ENCODE assay signal across 9 cellular contexts in the genomic region with DNA sequence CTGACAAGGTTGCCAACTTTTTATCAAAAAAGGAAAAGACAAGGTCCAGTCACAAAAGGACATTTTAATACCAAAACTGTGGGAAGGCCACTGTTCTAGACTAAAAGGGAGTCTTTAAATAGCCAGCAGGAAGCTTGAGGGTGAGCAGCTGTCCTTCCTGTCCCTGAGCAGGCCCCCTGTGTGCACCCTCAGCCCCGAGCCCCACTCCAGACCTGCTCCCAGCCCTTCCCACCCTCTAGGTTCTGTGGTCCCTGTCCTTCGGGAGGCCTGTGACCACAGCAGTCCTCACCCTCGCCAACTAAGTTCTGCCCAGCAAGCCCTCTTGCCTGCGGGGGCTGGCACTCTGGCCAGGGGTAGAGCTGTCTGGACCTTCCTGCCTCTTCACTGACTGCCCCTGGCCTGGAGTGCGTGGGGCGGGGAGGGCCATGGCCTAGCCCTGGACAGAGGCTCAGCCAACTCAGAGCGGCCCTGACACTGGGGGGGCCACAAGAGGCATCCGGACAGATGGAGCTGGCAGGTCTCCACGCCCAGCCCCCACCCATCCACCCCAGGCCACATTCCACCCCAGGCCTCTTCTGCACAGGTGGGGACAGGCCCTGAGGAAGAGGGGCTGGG. TPM values are rescaled to one million over a fixed set of nuclear protein-coding genes. Genes with fewer than 3 reads are reported as not detected.
DNase-seq lines count a peak whose midpoint lies in the region; ATAC-seq, FAIRE-seq and TF ChIP-seq lines count a peak whose summit lies in the region.
"Had no signal": no experiment of that assay in that cellular context is flagged by ENCODE, and none has a peak within 500 bp of the region (broad histone marks: within the 10 kb centered on the region; RNA-seq: fewer than 3 reads in every experiment).

No MANE protein-coding gene starts in this region.

- intact Hi-C loops in Caco-2 (cut with micrococcal nuclease; ENCODE audit: unreplicated experiment) = no loop called here
- intact Hi-C loops in left ventricle myocardium inferior (cut with micrococcal nuclease) = no loop called here
- intact Hi-C loops in gastrocnemius medialis (cut with DNase I; ENCODE audit: low total_unique reads) = no loop called here

- peaks cover 4% of the 10 kb centered on the region for H3K36me3 Mint-ChIP-seq in Caco-2 (ENCODE audit: insufficient read depth, unreplicated experiment)

- H3K27ac Mint-ChIP-seq in Caco-2 (ENCODE audit: unreplicated experiment) = no peak overlapping the region
- H3K27ac Mint-ChIP-seq: stimulated activated naive CD8-positive, alpha-beta T cell treated with anti-CD3 and anti-CD28 coated beads, Interleukin-15, Interleukin-2, amounts not matched to agents 100 ng/mL and 50 ng/mL, for 24 hours had no signal

- DNase-seq in Caco-2 (no peak), SJCRH30 (peak; percentile 75 to 81), left ventricle myocardium inferior (no peak), gastrocnemius medialis (no peak), H54 (ENCODE audit: insufficient read length, low spot score) (no peak), NCI-H526 treated with DMSO at 0.1 percent for 48 hours (lab: John Stamatoyannopoulos, UW) (no peak)

- no peaks in the 10 kb centered on the region for H3K9me3 ChIP-seq in Caco-2
- no peaks in the 10 kb centered on the region for H3K9me3 ChIP-seq in SJCRH30 (replicated peaks)
- H3K9me3 ChIP-seq in left ventricle myocardium inferior (replicated peaks) = no peaks in the 10 kb centered on the region
- no peaks in the 10 kb centered on the region for H3K9me3 ChIP-seq in gastrocnemius medialis

- CTCF ChIA-PET in Caco-2 (lab: Charles Lee) = no interaction called here

- TF ChIP-seq POLR2A in gastrocnemius medialis (IDR thresholded peaks at IDR 0.05) (no peak), H54 (IDR thresholded peaks at IDR 0.05; ENCODE audit: low read depth, low read length) (no peak)

- TF ChIP-seq CTCF in Caco-2 (IDR thresholded peaks at IDR 0.05; ENCODE audit: insufficient read depth in 1 of 2, low read depth in 1 of 2, low read length in 1 of 2, severe bottlenecking in 1 of 2, unreplicated experiment in 1 of 2) = no peak
- no peak for TF ChIP-seq CTCF in left ventricle myocardium inferior (IDR thresholded peaks at IDR 0.05; ENCODE audit: borderline replicate concordance)
- TF ChIP-seq CTCF in gastrocnemius medialis (IDR thresholded peaks at IDR 0.05 in 4 of 5, conservative IDR thresholded peaks at IDR 0.05 in 1 of 5) = no peak

- no peak overlapping the region for H3K4me3 ChIP-seq in Caco-2 (ENCODE audit: low read depth, low read length)
- H3K4me3 ChIP-seq in SJCRH30 = no peak overlapping the region
- H3K4me3 ChIP-seq in left ventricle myocardium inferior = no peak overlapping the region
- H3K4me3 ChIP-seq in gastrocnemius medialis = no peak overlapping the region

- peaks cover 11% of the 10 kb centered on the region for H3K4me1 Mint-ChIP-seq in Caco-2 (ENCODE audit: low read depth, unreplicated experiment)

- ATAC-seq in gastrocnemius medialis = no peak
- no peak for ATAC-seq in GM21515 (IDR thresholded peaks at IDR 0.05; ENCODE audit: unreplicated experiment)
- no peak for ATAC-seq in GM21619 (IDR thresholded peaks at IDR 0.05; ENCODE audit: unreplicated experiment)

- in situ Hi-C loops in gastrocnemius medialis (cut with MboI; ENCODE audit: low sequenced_read_pairs in 4 of 4) = no loop called here

- peaks cover 25% of the 10 kb centered on the region for H3K4me1 ChIP-seq in Caco-2
- H3K4me1 ChIP-seq in SJCRH30 = peaks cover 40% of the 10 kb centered on the region
- peaks cover 57% of the 10 kb centered on the region for H3K4me1 ChIP-seq in left ventricle myocardium inferior
- H3K4me1 ChIP-seq in gastrocnemius medialis = peaks cover 9 to 27% of the 10 kb centered on the region in 2 donors

- H3K9me3 Mint-ChIP-seq in Caco-2 (ENCODE audit: unreplicated experiment) = no peaks in the 10 kb centered on the region
- H3K9me3 Mint-ChIP-seq: stimulated activated naive CD8-positive, alpha-beta T cell treated with anti-CD3 and anti-CD28 coated beads, Interleukin-15, Interleukin-2, amounts not matched to agents 100 ng/mL and 50 ng/mL, for 24 hours had no signal

- H3K27me3 ChIP-seq in Caco-2 (replicated peaks; ENCODE audit: control insufficient read depth, insufficient read depth, low read length) (no peaks in the 10 kb centered on the region), SJCRH30 (peaks cover 9% of the 10 kb centered on the region), left ventricle myocardium inferior (ENCODE audit: low read depth) (no peaks in the 10 kb centered on the region), gastrocnemius medialis (peaks cover 0 to 5% (median 4%) of the 10 kb centered on the region in 3 donors)

- H3K27me3 Mint-ChIP-seq in Caco-2 (ENCODE audit: insufficient read depth, unreplicated experiment) = no peaks in the 10 kb centered on the region

- peak overlapping the region; percentile 61 for H3K27ac ChIP-seq in SJCRH30
- peak overlapping the region; percentile 91 for H3K27ac ChIP-seq in left ventricle myocardium inferior (replicated peaks)
- peak overlapping the region; percentile 55 to 69 (median 62) for H3K27ac ChIP-seq in gastrocnemius medialis

- no TSS peak for BruUV-seq in Caco-2 (replicated peaks; lab: Mats Ljungman, UMichigan)

- no peaks in the 10 kb centered on the region; the same call in 1 of the 2 replicates for H3K36me3 ChIP-seq in Caco-2 (ENCODE audit: control insufficient read depth, insufficient read depth, low read length)
- H3K36me3 ChIP-seq in SJCRH30 = peaks cover 11% of the 10 kb centered on the region
- no peaks in the 10 kb centered on the region for H3K36me3 ChIP-seq in left ventricle myocardium inferior
- H3K36me3 ChIP-seq in gastrocnemius medialis = no peaks in the 10 kb centered on the region

- FAIRE-seq in H54 (lab: Jason Lieb, UNC) = no peak

- peak overlapping the region; percentile 60 for H3K4me3 Mint-ChIP-seq in Caco-2 (ENCODE audit: unreplicated experiment)
- H3K4me3 Mint-ChIP-seq: stimulated activated naive CD8-positive, alpha-beta T cell treated with anti-CD3 and anti-CD28 coated beads, Interleukin-15, Interleukin-2, amounts not matched to agents 100 ng/mL and 50 ng/mL, for 24 hours had no signal

- POLR2A ChIA-PET in Caco-2 (lab: Charles Lee) = interaction anchor here (1.0 kb wide), 1 partner anchor 16 kb away, joined by 9 read pairs; no protein-coding TSS in a partner anchor

RNA-seq across cellular contexts. Expression of gene PLXNB2, which starts 1.6 kb away (rescaled TPM):
- total RNA-seq in Caco-2 (2022) = 260 and 262 TPM in 2 replicates
- 104 and 109 TPM in 2 replicates for total RNA-seq in SJCRH30 (2014; rRNA removed; shearing (Covaris generic))
- total RNA-seq in left ventricle myocardium inferior = 50.2 TPM
- total RNA-seq in gastrocnemius medialis = 10 to 100 TPM in 1 of 4 donors, 1 to 10 TPM in 3; 8.0 to 11.8 (median 9.0) TPM

RNA-seq across cellular contexts. Expression of gene DENND6B, which starts 17.7 kb away (rescaled TPM):
- total RNA-seq in Caco-2 (2022) (3.4 and 5.5 TPM in 2 replicates), left ventricle myocardium inferior (1.2 TPM), gastrocnemius medialis (under 1 TPM in 3 of 4 donors, not detected in 1; 0.55 to 0.84 (median 0.68) TPM)
- total RNA-seq in SJCRH30 (2014; rRNA removed; shearing (Covaris generic)) = 0.08 and 0.18 TPM in 2 replicates

RNA-seq across cellular contexts. Expression of gene PPP6R2, which starts 34.0 kb away (rescaled TPM):
- 55.5 and 60.7 TPM in 2 replicates for total RNA-seq in Caco-2 (2022)
- total RNA-seq in SJCRH30 (2014; rRNA removed; shearing (Covaris generic)) = 51.6 and 60.6 TPM in 2 replicates
- total RNA-seq in left ventricle myocardium inferior = 38.6 TPM
- total RNA-seq in gastrocnemius medialis = 10 to 100 TPM; 55.7 to 96.2 (median 74.1) TPM

RNA-seq across cellular contexts. Expression of gene MAPK11, which starts 38.9 kb away (rescaled TPM):
- total RNA-seq in Caco-2 (2022) (1.3 and 1.4 TPM in 2 replicates), left ventricle myocardium inferior (7.8 TPM), gastrocnemius medialis (1 to 10 TPM; 1.8 to 4.2 (median 3.4) TPM)
- 3.2 and 4.2 TPM in 2 replicates for total RNA-seq in SJCRH30 (2014; rRNA removed; shearing (Covaris generic))

RNA-seq across cellular contexts. Expression of gene MAPK12, which starts 47.6 kb away (rescaled TPM):
- 35.6 and 37.4 TPM in 2 replicates for total RNA-seq in Caco-2 (2022)
- total RNA-seq in SJCRH30 (2014; rRNA removed; shearing (Covaris generic)) = 52.0 and 54.0 TPM in 2 replicates
- total RNA-seq in left ventricle myocardium inferior = 17.2 TPM
- 100 to 1,000 TPM; 126 to 290 (median 219) TPM for total RNA-seq in gastrocnemius medialis

Comparison
In these comparisons a context has a peak if more than half of its experiments do, and no peak if none do; other contexts are left out.
1. DNase-seq: peak in SJCRH30 (2 of 2); none in Caco-2 (0 of 2), left ventricle myocardium inferior (single experiment), gastrocnemius medialis (0 of 2), H54 (single experiment) and NCI-H526 treated with DMSO at 0.1 percent for 48 hours (single experiment).
2. Peak in every context shown above with its lines, with median percentiles within 50 percentile points of each other: H3K27ac ChIP-seq.